14 cellular contexts compared by ENCODE assay signal in genomic region chr1:194342484-194343262, GRCh38.
A peak's percentile ranks its signal among the peaks of the same experiment; 100 is the strongest.
DNase-seq lines count a peak whose midpoint lies in the region; ATAC-seq, FAIRE-seq and TF ChIP-seq lines count a peak whose summit lies in the region.
"Had no signal": no experiment of that assay in that cellular context is flagged by ENCODE, and none has a peak within 500 bp of the region (broad histone marks: within the 10 kb centered on the region; RNA-seq: fewer than 3 reads in every experiment).

No MANE protein-coding gene starts in this region.

- intact Hi-C loops in K562 (cut with micrococcal nuclease) (no loop called here), left ventricle myocardium inferior (cut with micrococcal nuclease) (no loop called here)

- H3K9me3 ChIP-seq in K562 (replicated peaks; ENCODE audit: control insufficient read depth, insufficient read depth, low read depth, low read length) (no peaks in the 10 kb centered on the region), mesenchymal stem cell (ENCODE audit: control insufficient read depth, low read length) (peaks cover 18% of the 10 kb centered on the region), left ventricle myocardium inferior (replicated peaks) (no peaks in the 10 kb centered on the region)
- H3K9me3 ChIP-seq: neutrophil, thoracic aorta had no signal

- TF ChIP-seq EP300 in K562 (IDR thresholded peaks at IDR 0.05; ENCODE audit: low read length) = no peak

- ATAC-seq in GM18868 (IDR thresholded peaks at IDR 0.05; ENCODE audit: unreplicated experiment) = peak; percentile 47
- peak; percentile 68 for ATAC-seq in K562
- no peak for ATAC-seq in GM21526 (IDR thresholded peaks at IDR 0.05; ENCODE audit: low FRiP score, unreplicated experiment)

- H2AFZ ChIP-seq in K562 (ENCODE audit: low read depth, low read length) (no peak overlapping the region), mesenchymal stem cell (ENCODE audit: low read depth, low read length) (no peak overlapping the region)

- peak; percentile 34 to 89 (median 46); a peak in 4 of 6 replicates for TF ChIP-seq CTCF in K562 (IDR thresholded peaks at IDR 0.05 in 2 of 3, conservative IDR thresholded peaks at IDR 0.05 in 1 of 3; ENCODE audit: insufficient read depth in 2 of 3, low read depth in 1 of 3, low read length in 3 of 3)
- peak; percentile 37 for TF ChIP-seq CTCF in progenitor cell of endocrine pancreas (IDR thresholded peaks at IDR 0.05; ENCODE audit: unreplicated experiment)
- no peak for TF ChIP-seq CTCF in left ventricle myocardium inferior (IDR thresholded peaks at IDR 0.05; ENCODE audit: borderline replicate concordance)

- no peak overlapping the region for H3K14ac ChIP-seq in mesenchymal stem cell (ENCODE audit: low read length in 2 of 2)

- H4K20me1 ChIP-seq in K562 (replicated peaks; ENCODE audit: control insufficient read depth, insufficient read depth, low read length) = no peaks in the 10 kb centered on the region

- no peaks in the 10 kb centered on the region for H3K4me1 ChIP-seq in K562 (replicated peaks in 1 of 2; ENCODE audit: control insufficient read depth in 2 of 2, insufficient read depth in 2 of 2, low read length in 2 of 2)
- no peaks in the 10 kb centered on the region for H3K4me1 ChIP-seq in mesenchymal stem cell (ENCODE audit: control insufficient read depth, insufficient read depth, low read depth, low read length)
- H3K4me1 ChIP-seq in left ventricle myocardium inferior = no peaks in the 10 kb centered on the region

- no peak overlapping the region for H3K4me3 Mint-ChIP-seq in progenitor cell of endocrine pancreas (ENCODE audit: low read depth)
- H3K4me3 Mint-ChIP-seq: activated CD4-positive, alpha-beta memory T cell treated with anti-CD3 and anti-CD28 coated beads for 36 hours had no signal

- no peaks in the 10 kb centered on the region for H3K79me2 ChIP-seq in K562 (ENCODE audit: control insufficient read depth, insufficient read depth, low read length)

- no peak overlapping the region for H4K91ac ChIP-seq in mesenchymal stem cell (ENCODE audit: low read length)

- peaks cover 2% of the 10 kb centered on the region for H3K9me3 Mint-ChIP-seq in progenitor cell of endocrine pancreas (ENCODE audit: low read depth)
- H3K9me3 Mint-ChIP-seq: activated CD4-positive, alpha-beta memory T cell treated with anti-CD3 and anti-CD28 coated beads for 36 hours had no signal

- H2BK15ac ChIP-seq in mesenchymal stem cell (ENCODE audit: low read depth, poor library complexity, severe bottlenecking) = no peak overlapping the region

- in situ Hi-C loops in KBM-7 (cut with MboI; ENCODE audit: low pct_unique_long_range_greater_than_20kb, low sequenced_read_pairs) (no loop called here), K562 (cut with MboI) (no loop called here)

- H3K36me3 ChIP-seq in K562 (ENCODE audit: control insufficient read depth, insufficient read depth, low read length) (no peaks in the 10 kb centered on the region), mesenchymal stem cell (ENCODE audit: control insufficient read depth in 1 of 2, insufficient read depth in 2 of 2, low read depth in 1 of 2, low read length in 2 of 2) (no peaks in the 10 kb centered on the region), left ventricle myocardium inferior (no peaks in the 10 kb centered on the region)
- H3K36me3 ChIP-seq: neutrophil, thoracic aorta had no signal

- CTCF ChIA-PET in K562 (lab: Yijun Ruan, JAX; ENCODE audit: low intra/inter-chr PET ratio) = no interaction called here

- no peaks in the 10 kb centered on the region for H3K27me3 ChIP-seq in K562 (ENCODE audit: control insufficient read depth in 2 of 2, insufficient read depth in 2 of 2, low read length in 2 of 2)
- no peaks in the 10 kb centered on the region for H3K27me3 ChIP-seq in mesenchymal stem cell (ENCODE audit: control insufficient read depth in 1 of 2, insufficient read depth in 1 of 2, low read length in 2 of 2)
- no peaks in the 10 kb centered on the region for H3K27me3 ChIP-seq in left ventricle myocardium inferior (ENCODE audit: low read depth)
- H3K27me3 ChIP-seq: neutrophil had no signal

- DNase-seq in KBM-7 (peak; percentile 3), K562 (ENCODE audit: extremely low read depth in 1 of 4, low spot score in 3 of 4) (peak in 3 of 4 experiments; percentile 4 to 37 (median 11)), progenitor cell of endocrine pancreas (ENCODE audit: low spot score, unreplicated experiment) (no peak), mesenchymal stem cell (no peak), left ventricle myocardium inferior (no peak)
- DNase-seq: activated CD4-positive, alpha-beta memory T cell treated with anti-CD3 and anti-CD28 coated beads for 36 hours; activated naive CD4-positive, alpha-beta T cell treated with Interleukin-2 at 50 U/mL for 16 hours; NCI-H1092; NCI-H510A treated with DMSO at 0.1 percent for 48 hours had no signal

- H3K27ac ChIP-seq in K562 (ENCODE audit: extremely low read depth, low read depth, low read length) (no peak overlapping the region), mesenchymal stem cell (ENCODE audit: low read length, poor library complexity, severe bottlenecking) (no peak overlapping the region), left ventricle myocardium inferior (replicated peaks) (no peak overlapping the region)
- H3K27ac ChIP-seq: neutrophil, thoracic aorta had no signal

- H2AK5ac ChIP-seq in mesenchymal stem cell (ENCODE audit: low read length, severe bottlenecking) = no peak overlapping the region

- peak in 1 of 2 experiments; percentile 23; a peak in 1 of 4 replicates for TF ChIP-seq RAD21 in K562 (CRISPR knock-in tag; conservative IDR thresholded peaks at IDR 0.05 in 1 of 2, IDR thresholded peaks at IDR 0.05 in 1 of 2)

- H3K79me1 ChIP-seq in mesenchymal stem cell (replicated peaks; ENCODE audit: low read length, poor library complexity, severe bottlenecking) = no peaks in the 10 kb centered on the region

- no peak overlapping the region for H3K27ac Mint-ChIP-seq in progenitor cell of endocrine pancreas
- H3K27ac Mint-ChIP-seq: activated CD4-positive, alpha-beta memory T cell treated with anti-CD3 and anti-CD28 coated beads for 36 hours had no signal

- H3K4me1 Mint-ChIP-seq in progenitor cell of endocrine pancreas (ENCODE audit: low read depth) = peaks cover 8% of the 10 kb centered on the region

- no peak overlapping the region for H2BK12ac ChIP-seq in mesenchymal stem cell (ENCODE audit: low read length in 2 of 2)

- H3K9ac ChIP-seq in K562 (ENCODE audit: insufficient read depth in 1 of 2, low read depth in 2 of 2, low read length in 2 of 2) (no peak overlapping the region), mesenchymal stem cell (ENCODE audit: low read length) (no peak overlapping the region)

- no peak overlapping the region for H3K18ac ChIP-seq in mesenchymal stem cell (ENCODE audit: low read depth in 1 of 2, low read length in 2 of 2)

- H3K4me3 ChIP-seq in K562 (no peak overlapping the region), mesenchymal stem cell (ENCODE audit: insufficient read depth in 1 of 2, low read depth in 1 of 2, low read length in 2 of 2) (no peak overlapping the region), left ventricle myocardium inferior (no peak overlapping the region)
- H3K4me3 ChIP-seq: lung, thoracic aorta had no signal

- POLR2A ChIA-PET in K562 (lab: Yijun Ruan, JAX) = interaction anchor here (0.8 kb wide), 1 partner anchor 366 kb away, joined by 3 read pairs; no protein-coding TSS in a partner anchor

- H3K4me2 ChIP-seq in K562 (ENCODE audit: insufficient read depth, low read length) = no peak overlapping the region
- H3K4me2 ChIP-seq in mesenchymal stem cell (ENCODE audit: low read length, poor library complexity, severe bottlenecking) = no peak overlapping the region

- whole genome bisulfite sequencing in K562 (ENCODE audit: insufficient coverage, low coverage, missing lambda C conversion rate) = 12% methylated on average over 18 of the region's 18 CpGs
- WGBS in mesenchymal stem cell = 75% methylated on average over 15 of the region's 18 CpGs

- H3K36me3 Mint-ChIP-seq in progenitor cell of endocrine pancreas (ENCODE audit: insufficient read depth) = no peaks in the 10 kb centered on the region
- H3K36me3 Mint-ChIP-seq: activated CD4-positive, alpha-beta memory T cell treated with anti-CD3 and anti-CD28 coated beads for 36 hours had no signal

- no peaks in the 10 kb centered on the region for H3K27me3 Mint-ChIP-seq in progenitor cell of endocrine pancreas
- H3K27me3 Mint-ChIP-seq: activated CD4-positive, alpha-beta memory T cell treated with anti-CD3 and anti-CD28 coated beads for 36 hours had no signal

- H3K9me1 ChIP-seq in K562 (ENCODE audit: control insufficient read depth, insufficient read depth, low read length) = no peaks in the 10 kb centered on the region

- no peak overlapping the region for H2BK5ac ChIP-seq in mesenchymal stem cell (ENCODE audit: low read depth, low read length, poor library complexity, severe bottlenecking)

- no peak overlapping the region for H3K4ac ChIP-seq in mesenchymal stem cell (ENCODE audit: low read depth in 1 of 2, low read length in 2 of 2)

- no peak overlapping the region for H3K23ac ChIP-seq in mesenchymal stem cell (ENCODE audit: low read length in 2 of 2)

- no peak overlapping the region for H4K8ac ChIP-seq in mesenchymal stem cell (ENCODE audit: low read length)

- no peak for TF ChIP-seq POLR2A in K562 (conservative IDR thresholded peaks at IDR 0.05)

- no peak for FAIRE-seq in K562 (lab: Jason Lieb, UNC)

- no TSS peak for BruUV-seq in K562 (replicated peaks; lab: Mats Ljungman, UMichigan)

- no peak overlapping the region for H2BK120ac ChIP-seq in mesenchymal stem cell (ENCODE audit: low read depth, low read length)

TF ChIP-seq in K562, 482 proteins besides CTCF, POLR2A, EP300 and RAD21:
- TF ChIP-seq CEBPB (tag; IDR thresholded peaks at IDR 0.05) (0 out of 2 replicates have a peak, but pooled peaks have one; percentile 18), CCNT2 (IDR thresholded peaks at IDR 0.05; ENCODE audit: borderline replicate concordance, extremely low read depth, insufficient read length, low read depth, low read length) (no peak), USF2 (CRISPR knock-in tag; IDR thresholded peaks at IDR 0.05) (peak; percentile 33; the same call in 1 of the 2 replicates)

Comparison
In these comparisons a context has a peak if more than half of its experiments do, and no peak if none do; other contexts are left out.
1. DNase-seq: peak in KBM-7 (single experiment) and K562 (3 of 4); none in progenitor cell of endocrine pancreas (single experiment), mesenchymal stem cell (single experiment) and left ventricle myocardium inferior (single experiment).